ENCODE assay signal across 25 cellular contexts in the genomic region with DNA sequence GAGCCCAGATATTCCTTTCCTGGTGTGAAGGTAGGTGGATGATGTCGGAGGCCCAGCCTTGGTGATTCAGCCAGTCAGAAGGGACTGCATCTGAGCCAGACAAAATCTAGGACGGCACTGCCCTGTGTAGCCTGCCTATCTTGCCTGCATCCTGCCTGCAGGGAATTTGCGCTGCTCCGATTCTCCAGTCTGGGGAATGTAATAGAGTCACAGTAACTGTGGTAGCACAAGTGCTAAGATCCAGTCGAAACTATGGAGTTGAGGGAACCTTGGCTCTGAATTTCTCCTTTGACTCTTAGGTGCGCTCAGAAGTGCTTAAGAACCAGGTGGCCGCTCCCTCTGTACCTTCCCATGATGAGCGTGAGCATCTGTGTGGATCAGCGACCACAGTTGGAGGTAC. TPM values are rescaled to one million over a fixed set of nuclear protein-coding genes. Genes with fewer than 3 reads are reported as not detected.
"Had no signal": no experiment of that assay in that cellular context is flagged by ENCODE, and none has a peak within 500 bp of the region (broad histone marks: within the 10 kb centered on the region; RNA-seq: fewer than 3 reads in every experiment).

No MANE protein-coding gene starts in this region.

- H3K9me3 ChIP-seq: MG63, SJCRH30 had no signal

- DNase-seq: Karpas-422, KG1, MG63, NCI-H1092, NCI-H1436, NCI-H187, NCI-H2029, NCI-H2081 treated with DMSO at 0.1 percent for 48 hours, NCI-H2171, NCI-H226, NCI-H446, NCI-H510A, NCI-H524 treated with DMSO at 0.1 percent for 48 hours, NCI-H69, NCI-H774, PC-3, SHP77 treated with DMSO at 0.1 percent for 48 hours, SJCRH30, T-helper 1 cell had no signal

- H3K36me3 ChIP-seq: MG63, SJCRH30 had no signal

- FAIRE-seq: HTR-8/SVneo had no signal

- H3K27me3 ChIP-seq: SJCRH30 had no signal

- H3K4me3 ChIP-seq: MG63, SJCRH30 had no signal

- H3K27ac ChIP-seq: HL-60, RWPE1, SJCRH30 had no signal

- H3K4me1 ChIP-seq: SJCRH30 had no signal

- ATAC-seq: Panc1, PC-3, SK-N-SH treated with all-trans-retinoic acid at 6 μM for 48 hours had no signal

RNA-seq across cellular contexts. Expression of a gene that starts 15.9 kb away (rescaled TPM):
- total RNA-seq: OCI-LY7, PC-3, SJCRH30 had no signal

RNA-seq across cellular contexts. Expression of a gene that starts 22.2 kb away (rescaled TPM):
- total RNA-seq: OCI-LY7, SJCRH30 had no signal

RNA-seq across cellular contexts. Expression of a gene that starts 31.0 kb away (rescaled TPM):
- total RNA-seq: OCI-LY7, PC-3, SJCRH30 had no signal

RNA-seq across cellular contexts. Expression of a gene that starts 31.5 kb away (rescaled TPM):
- total RNA-seq: OCI-LY7, PC-3, SJCRH30 had no signal

RNA-seq across cellular contexts. Expression of a gene that starts 59.0 kb away (rescaled TPM):
- total RNA-seq: OCI-LY7, SJCRH30 had no signal
